9 cellular contexts compared by ENCODE assay signal in genomic region chr5:26482817-26483375, GRCh38.
DNase-seq lines count a peak whose midpoint lies in the region; ATAC-seq and TF ChIP-seq lines count a peak whose summit lies in the region.
"Had no signal": no experiment of that assay in that cellular context is flagged by ENCODE, and none has a peak within 500 bp of the region (broad histone marks: within the 10 kb centered on the region; RNA-seq: fewer than 3 reads in every experiment).

No MANE protein-coding gene starts in this region.

- H3K27me3 ChIP-seq in PC-3 (ENCODE audit: low read length), result no peaks in the 10 kb centered on the region

- no peak overlapping the region for H3K27ac ChIP-seq in PC-3 (ENCODE audit: low read length)

- intact Hi-C loops in PC-3 (cut with micrococcal nuclease), result loop anchor here (2.0 to 10.0 kb wide), 3 partner anchors 152 to 938 kb away; no protein-coding TSS in a partner anchor

- in situ Hi-C loops in KBM-7 (cut with MboI; ENCODE audit: low pct_unique_long_range_greater_than_20kb, low sequenced_read_pairs), result no loop called here

- H3K27me3 Mint-ChIP-seq in progenitor cell of endocrine pancreas, result no peaks in the 10 kb centered on the region

- TF ChIP-seq CTCF in GM12875 (IDR thresholded peaks at IDR 0.05; ENCODE audit: borderline replicate concordance, insufficient read depth, low read depth, low read length), result peak; percentile 49; the same call in 1 of the 2 replicates
- peak; percentile 90 for TF ChIP-seq CTCF in PC-3 (conservative IDR thresholded peaks at IDR 0.05; ENCODE audit: low read depth, low read length)
- TF ChIP-seq CTCF in fibroblast of mammary gland (conservative IDR thresholded peaks at IDR 0.05; ENCODE audit: control insufficient read depth, insufficient read depth, low read depth, low read length), result peak; percentile 28
- peak; percentile 65 for TF ChIP-seq CTCF in progenitor cell of endocrine pancreas (IDR thresholded peaks at IDR 0.05; ENCODE audit: unreplicated experiment)

- no TSS peak for BruUV-seq in PC-3 (replicated peaks; lab: Mats Ljungman, UMichigan)

- no peaks in the 10 kb centered on the region for H3K36me3 ChIP-seq in PC-3 (ENCODE audit: low read depth, low read length)

- no peaks in the 10 kb centered on the region for H3K9me2 ChIP-seq in PC-3 (replicated peaks; ENCODE audit: low read length)

- no peaks in the 10 kb centered on the region for H4K20me1 ChIP-seq in PC-3 (ENCODE audit: low read length)

- CTCF ChIA-PET in PC-3 (lab: Charles Lee), result no interaction called here

- no peak overlapping the region for H3K4me3 Mint-ChIP-seq in progenitor cell of endocrine pancreas (ENCODE audit: low read depth)
- H3K4me3 Mint-ChIP-seq: T-helper 1 cell treated with Interleukin-12 subunit alpha and Interleukin-12 subunit beta and Interleukin-4 antibody, amounts not matched to agents 30 μg/mL and 1 μg/mL, for 36 hours had no signal

- peaks cover 8% of the 10 kb centered on the region for H3K4me1 Mint-ChIP-seq in progenitor cell of endocrine pancreas (ENCODE audit: low read depth)

- no peaks in the 10 kb centered on the region for H3K4me1 ChIP-seq in PC-3 (ENCODE audit: insufficient read depth, low read length)

- DNase-seq in KBM-7 (peak; percentile 32), PC-3 (peak; percentile 71), fibroblast of mammary gland (ENCODE audit: low read depth) (peak; percentile 9), progenitor cell of endocrine pancreas (ENCODE audit: low spot score, unreplicated experiment) (peak; percentile 11)
- no peak for DNase-seq in activated effector memory CD4-positive, alpha-beta T cell treated with Interleukin-2 at 50 U/mL for 16 hours
- no peak for DNase-seq in central memory CD4-positive, alpha-beta T cell

- H2AFZ ChIP-seq in PC-3 (ENCODE audit: low read length), result peak overlapping the region; percentile 86

- no peaks in the 10 kb centered on the region for H3F3A ChIP-seq in PC-3 (ENCODE audit: low read length, unreplicated experiment)

- no peak overlapping the region for H3K27ac Mint-ChIP-seq in progenitor cell of endocrine pancreas
- H3K27ac Mint-ChIP-seq: T-helper 1 cell treated with Interleukin-12 subunit alpha and Interleukin-12 subunit beta and Interleukin-4 antibody, amounts not matched to agents 30 μg/mL and 1 μg/mL, for 36 hours had no signal

- H3K9me3 ChIP-seq in PC-3 (ENCODE audit: low read length), result no peaks in the 10 kb centered on the region

- peaks cover 2% of the 10 kb centered on the region for H3K9me3 Mint-ChIP-seq in progenitor cell of endocrine pancreas (ENCODE audit: low read depth)

- no peak overlapping the region for H3K9ac ChIP-seq in PC-3 (ENCODE audit: low read length)

- POLR2A ChIA-PET in PC-3 (lab: Charles Lee; ENCODE audit: unreplicated experiment), result no interaction called here

- H3K79me2 ChIP-seq in PC-3 (ENCODE audit: low read length), result no peaks in the 10 kb centered on the region

- H3K4me3 ChIP-seq in GM12875 (ENCODE audit: low read depth, low read length), result no peak overlapping the region
- H3K4me3 ChIP-seq in PC-3 (ENCODE audit: low read length), result peak overlapping the region; percentile 67
- no peak overlapping the region for H3K4me3 ChIP-seq in fibroblast of mammary gland (ENCODE audit: control insufficient read depth, low read depth, low read length)

- H3K4me2 ChIP-seq in PC-3 (ENCODE audit: low read length), result peak overlapping the region; percentile 85

- ATAC-seq in PC-3 (peak; percentile 100), GM19395 (IDR thresholded peaks at IDR 0.05; ENCODE audit: unreplicated experiment) (no peak)

- no peaks in the 10 kb centered on the region for H3K36me3 Mint-ChIP-seq in progenitor cell of endocrine pancreas (ENCODE audit: insufficient read depth)

Comparison
In these comparisons a context has a peak if more than half of its experiments do, and no peak if none do; other contexts are left out.
1. CTCF ChIP-seq: peak in every context shown above with its lines; median percentile 90 in PC-3; 65 in progenitor cell of endocrine pancreas; 49 in GM12875; 28 in fibroblast of mammary gland.
2. DNase-seq: peak in KBM-7 (single experiment), PC-3 (single experiment), fibroblast of mammary gland (single experiment) and progenitor cell of endocrine pancreas (single experiment); none in activated effector memory CD4-positive, alpha-beta T cell treated with Interleukin-2 at 50 U/mL for 16 hours (single experiment) and central memory CD4-positive, alpha-beta T cell (single experiment).